In genomic region chr1:54409156-54410142, GRCh38 we compare ENCODE assay signal across 8 cellular contexts. TPM values are rescaled to one million over a fixed set of nuclear protein-coding genes. Genes with fewer than 3 reads are reported as not detected.
A peak's percentile ranks its signal among the peaks of the same experiment; 100 is the strongest.
DNase-seq lines count a peak whose midpoint lies in the region; ATAC-seq and TF ChIP-seq lines count a peak whose summit lies in the region.

No MANE protein-coding gene starts in this region.

- H3K9me3 Mint-ChIP-seq in activated CD4-positive, alpha-beta T cell treated with anti-CD3 and anti-CD28 coated beads for 36 hours (ENCODE audit: low read depth) = no peaks in the 10 kb centered on the region
- H3K9me3 Mint-ChIP-seq in nephron progenitor cell = no peaks in the 10 kb centered on the region

- H3K36me3 Mint-ChIP-seq in activated CD4-positive, alpha-beta T cell treated with anti-CD3 and anti-CD28 coated beads for 36 hours (ENCODE audit: low read depth) = no peaks in the 10 kb centered on the region
- peaks cover 4% of the 10 kb centered on the region for H3K36me3 Mint-ChIP-seq in nephron progenitor cell (ENCODE audit: low read depth)

- no peaks in the 10 kb centered on the region for H3K27me3 Mint-ChIP-seq in activated CD4-positive, alpha-beta T cell treated with anti-CD3 and anti-CD28 coated beads for 36 hours
- H3K27me3 Mint-ChIP-seq in nephron progenitor cell (ENCODE audit: low read depth, poor library complexity) = peaks cover 3% of the 10 kb centered on the region

- ATAC-seq in activated CD4-positive, alpha-beta T cell treated with anti-CD3 and anti-CD28 coated beads for 36 hours = peak; percentile 70
- peak; percentile 30 for ATAC-seq in HG03565 (IDR thresholded peaks at IDR 0.05; ENCODE audit: unreplicated experiment)

- peak; percentile 66 for DNase-seq in activated CD4-positive, alpha-beta T cell treated with anti-CD3 and anti-CD28 coated beads for 36 hours
- DNase-seq in activated CD4-positive, alpha-beta T cell treated with anti-CD3 and anti-CD28 coated beads, Interleukin-2, amount 50 U/mL, for 1 hour = no peak
- peak; percentile 38 to 55 for DNase-seq in activated T-cell treated with anti-CD3 and anti-CD28 coated beads, Interleukin-2, amount 50 U/mL, for 48 hours
- DNase-seq in nephron progenitor cell (no peak), RKO (ENCODE audit: low spot score) (no peak), GDM1 (lab: John Stamatoyannopoulos, UW) (no peak), superior temporal gyrus (ENCODE audit: extremely low spot score) (no peak)

- H3K4me1 Mint-ChIP-seq in activated CD4-positive, alpha-beta T cell treated with anti-CD3 and anti-CD28 coated beads for 36 hours = peaks cover 41% of the 10 kb centered on the region
- peaks cover 74% of the 10 kb centered on the region for H3K4me1 Mint-ChIP-seq in nephron progenitor cell

- H3K27ac Mint-ChIP-seq in activated CD4-positive, alpha-beta T cell treated with anti-CD3 and anti-CD28 coated beads for 36 hours = peak overlapping the region; percentile 57
- peak overlapping the region; percentile 74 for H3K27ac Mint-ChIP-seq in nephron progenitor cell

- POLR2A ChIA-PET in activated CD4-positive, alpha-beta T cell treated with anti-CD3 and anti-CD28 coated beads for 36 hours (lab: Charles Lee) = no interaction called here

- H3K4me3 Mint-ChIP-seq in activated CD4-positive, alpha-beta T cell treated with anti-CD3 and anti-CD28 coated beads for 36 hours = no peak overlapping the region
- H3K4me3 Mint-ChIP-seq in nephron progenitor cell = no peak overlapping the region

- CTCF ChIA-PET in activated CD4-positive, alpha-beta T cell treated with anti-CD3 and anti-CD28 coated beads for 36 hours (lab: Charles Lee) = interaction anchor here (0.6 to 0.7 kb wide), 2 partner anchors 51 to 59 kb away, joined by 3 read pairs; no protein-coding TSS in a partner anchor

- intact Hi-C loops in activated CD4-positive, alpha-beta T cell treated with anti-CD3 and anti-CD28 coated beads for 36 hours (cut with DNase I, micrococcal nuclease) = loop anchor here (2.0 to 10.0 kb wide), 4 partner anchors 37 to 179 kb away; no protein-coding TSS in a partner anchor

- no peak for TF ChIP-seq CTCF in nephron progenitor cell (IDR thresholded peaks at IDR 0.05)

RNA-seq across cellular contexts. Expression of gene SSBP3, which starts 3.3 kb away (rescaled TPM):
- 10 to 100 TPM; 40.3 to 64.2 TPM for total RNA-seq in activated CD4-positive, alpha-beta T cell treated with anti-CD3 and anti-CD28 coated beads for 36 hours

Comparison
In these comparisons a context has a peak if more than half of its experiments do, and no peak if none do; other contexts are left out.
1. DNase-seq: peak in activated CD4-positive, alpha-beta T cell treated with anti-CD3 and anti-CD28 coated beads for 36 hours (single experiment) and activated T-cell treated with anti-CD3 and anti-CD28 coated beads, Interleukin-2, amount 50 U/mL, for 48 hours (2 of 2); none in activated CD4-positive, alpha-beta T cell treated with anti-CD3 and anti-CD28 coated beads, Interleukin-2, amount 50 U/mL, for 1 hour (single experiment), nephron progenitor cell (single experiment), RKO (single experiment), GDM1 (single experiment) and superior temporal gyrus (single experiment).